ENCODE assay signal across 1 cellular context in genomic region chr11:68270334-68271022, GRCh38.
TF ChIP-seq lines count a peak whose summit lies in the region.

No MANE protein-coding gene starts in this region.

TF ChIP-seq in endothelial cell of umbilical vein, 7 proteins besides CTCF, POLR2A, EP300 and RAD21:
- no peak for TF ChIP-seq JUN (IDR thresholded peaks at IDR 0.05; ENCODE audit: borderline replicate concordance, insufficient read depth, insufficient read length, low read depth)
- TF ChIP-seq POLR2AphosphoS5 (IDR thresholded peaks at IDR 0.05; ENCODE audit: insufficient read depth, low read depth, low read length): no peak
- no peak for TF ChIP-seq FOS (IDR thresholded peaks at IDR 0.05; ENCODE audit: borderline replicate concordance, insufficient read depth, low read length)
- TF ChIP-seq GATA2 (IDR thresholded peaks at IDR 0.05; ENCODE audit: insufficient read depth, insufficient read length, low read depth, low read length): no peak
- no peak for TF ChIP-seq MYC (IDR thresholded peaks at IDR 0.05; ENCODE audit: low read depth, low read length)
- no peak for TF ChIP-seq EZH2 (IDR thresholded peaks at IDR 0.05; ENCODE audit: borderline replicate concordance, low read depth, low read length, severe bottlenecking)
- no peak for TF ChIP-seq MAX (IDR thresholded peaks at IDR 0.05; ENCODE audit: insufficient read depth, insufficient read length)
